In the genomic region with DNA sequence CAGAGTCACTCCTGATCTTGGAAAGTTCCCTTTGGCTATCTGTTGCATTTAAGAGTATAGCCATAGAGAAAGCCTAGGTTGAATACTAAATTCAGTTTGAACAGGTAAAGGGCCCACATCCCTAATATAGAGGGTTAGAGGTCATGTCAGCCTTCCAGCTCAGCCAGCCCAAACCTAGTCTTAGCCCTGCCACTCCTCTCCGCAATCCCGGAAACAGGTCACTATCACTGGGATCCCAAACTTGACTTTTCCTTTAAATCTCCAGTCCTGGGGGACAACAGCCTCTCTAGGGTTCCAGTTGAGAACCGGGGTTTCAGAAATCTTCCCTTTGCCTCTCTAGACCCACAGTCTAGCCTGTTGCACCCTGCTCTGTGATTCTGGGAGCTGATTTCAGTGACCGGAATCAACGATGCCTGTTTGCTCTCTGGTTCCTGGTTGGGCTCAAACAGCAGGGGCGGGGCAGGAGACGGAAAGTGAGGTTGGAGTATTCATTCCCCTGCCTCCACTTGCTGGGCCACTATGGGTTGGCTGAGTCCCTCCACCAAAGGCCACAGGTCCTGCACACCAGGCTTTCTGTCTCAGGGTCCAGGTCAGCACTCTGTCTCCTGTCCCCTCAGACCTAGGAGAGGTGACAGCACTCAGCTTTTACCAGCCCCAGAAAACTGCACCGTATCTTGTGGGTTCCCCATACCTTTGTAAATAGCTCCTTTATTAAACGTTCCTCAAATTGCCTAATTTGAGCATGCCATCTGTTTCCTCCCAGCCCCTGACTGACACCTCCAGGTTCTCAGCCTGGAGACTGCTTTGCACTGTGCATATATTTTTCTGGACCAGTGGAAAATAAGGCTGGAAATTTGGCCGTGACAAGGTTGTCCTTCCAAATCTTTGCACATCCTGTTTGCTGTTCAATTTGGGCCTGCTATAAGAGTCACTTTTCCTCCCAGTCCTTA, we compare ENCODE assay signal across 17 cellular contexts. TPM values are rescaled to one million over a fixed set of nuclear protein-coding genes. Genes with fewer than 3 reads are reported as not detected.
DNase-seq lines count a peak whose midpoint lies in the region; ATAC-seq, FAIRE-seq and TF ChIP-seq lines count a peak whose summit lies in the region.
"Had no signal": no experiment of that assay in that cellular context is flagged by ENCODE, and none has a peak within 500 bp of the region (broad histone marks: within the 10 kb centered on the region; RNA-seq: fewer than 3 reads in every experiment).

No MANE protein-coding gene starts in this region.

- in situ Hi-C loops in G401 (cut with HindIII; ENCODE audit: low sequenced_read_pairs), result no loop called here

- no peak overlapping the region for H3K27ac ChIP-seq in SJCRH30
- H3K27ac ChIP-seq in parathyroid adenoma, result no peak overlapping the region
- H3K27ac ChIP-seq in PC-3 (ENCODE audit: low read length), result no peak overlapping the region
- H3K27ac ChIP-seq: GM23248 had no signal

- DNase-seq in G401 (ENCODE audit: low spot score), result peak; percentile 50
- DNase-seq in SJCRH30, result peak; percentile 7 to 30
- peak; percentile 82 for DNase-seq in cardiac septum (ENCODE audit: low spot score)
- no peak for DNase-seq in stimulated activated CD8-positive, alpha-beta memory T cell treated with anti-CD3 and anti-CD28 coated beads, Interleukin-4, amount 100 ng/mL, for 48 hours
- DNase-seq in PC-3, result no peak
- DNase-seq in H54 (ENCODE audit: insufficient read length, low spot score), result no peak
- no peak for DNase-seq in DMS153 (lab: John Stamatoyannopoulos, UW)
- DNase-seq: central memory CD4-positive, alpha-beta T cell; GM23248; kidney glomerular epithelial cell; NCI-H1092; NCI-H774; occipital lobe; RPMI8226 had no signal

- H3K9me3 ChIP-seq in SJCRH30 (replicated peaks) (no peaks in the 10 kb centered on the region), parathyroid adenoma (ENCODE audit: control insufficient read depth, low read length) (no peaks in the 10 kb centered on the region), PC-3 (ENCODE audit: low read length) (no peaks in the 10 kb centered on the region)

- no peak overlapping the region for H3K4me3 ChIP-seq in SJCRH30
- no peak overlapping the region for H3K4me3 ChIP-seq in parathyroid adenoma (ENCODE audit: low read depth, low read length)
- no peak overlapping the region for H3K4me3 ChIP-seq in PC-3 (ENCODE audit: low read length)
- H3K4me3 ChIP-seq: GM23248 had no signal

- no peaks in the 10 kb centered on the region for H3K9me2 ChIP-seq in PC-3 (replicated peaks; ENCODE audit: low read length)

- TF ChIP-seq POLR2A in H54 (IDR thresholded peaks at IDR 0.05; ENCODE audit: low read depth, low read length), result no peak; the same call in 1 of the 2 replicates

- H3K4me1 ChIP-seq in SJCRH30 (peaks cover 6% of the 10 kb centered on the region; the same call in 1 of the 2 replicates), parathyroid adenoma (peaks cover 37% of the 10 kb centered on the region), PC-3 (ENCODE audit: insufficient read depth, low read length) (peaks cover 24% of the 10 kb centered on the region)

- TF ChIP-seq CTCF in parathyroid adenoma (IDR thresholded peaks at IDR 0.05) (no peak), PC-3 (conservative IDR thresholded peaks at IDR 0.05; ENCODE audit: low read depth, low read length) (no peak)

- POLR2A ChIA-PET in PC-3 (lab: Charles Lee; ENCODE audit: unreplicated experiment), result no interaction called here

- no peaks in the 10 kb centered on the region for H3K36me3 ChIP-seq in SJCRH30
- no peaks in the 10 kb centered on the region for H3K36me3 ChIP-seq in parathyroid adenoma (ENCODE audit: control insufficient read depth, insufficient read depth, low read length)
- H3K36me3 ChIP-seq in PC-3 (ENCODE audit: low read depth, low read length), result no peaks in the 10 kb centered on the region

- peak overlapping the region; percentile 32 for H3K4me2 ChIP-seq in parathyroid adenoma (ENCODE audit: low read length)
- H3K4me2 ChIP-seq in PC-3 (ENCODE audit: low read length), result no peak overlapping the region

- no peaks in the 10 kb centered on the region for H3F3A ChIP-seq in PC-3 (ENCODE audit: low read length, unreplicated experiment)

- H2AFZ ChIP-seq in parathyroid adenoma (peak overlapping the region; percentile 48), PC-3 (ENCODE audit: low read length) (no peak overlapping the region)
- H2AFZ ChIP-seq: GM23248 had no signal

- no peaks in the 10 kb centered on the region for H4K20me1 ChIP-seq in PC-3 (ENCODE audit: low read length)

- CTCF ChIA-PET in PC-3 (lab: Charles Lee), result no interaction called here

- intact Hi-C loops in cardiac septum (cut with DNase I) (no loop called here), PC-3 (cut with micrococcal nuclease) (loop anchor here (5.0 kb wide), 1 partner anchor 42 kb away; no protein-coding TSS in a partner anchor)

- H3K79me2 ChIP-seq in parathyroid adenoma, result no peaks in the 10 kb centered on the region
- H3K79me2 ChIP-seq in PC-3 (ENCODE audit: low read length), result no peaks in the 10 kb centered on the region

- ATAC-seq in PC-3, result no peak
- ATAC-seq: activated T-helper 17 cell treated with anti-CD3 and anti-CD28 coated beads, Interleukin-2, amount 50 U/mL, for 72 hours had no signal

- no peak for FAIRE-seq in H54 (lab: Jason Lieb, UNC)
- FAIRE-seq: endometrium had no signal

- no peaks in the 10 kb centered on the region for H3K27me3 ChIP-seq in SJCRH30
- no peaks in the 10 kb centered on the region for H3K27me3 ChIP-seq in parathyroid adenoma (ENCODE audit: control insufficient read depth, insufficient read depth, low read length)
- H3K27me3 ChIP-seq in PC-3 (ENCODE audit: low read length), result no peaks in the 10 kb centered on the region

- BruUV-seq in PC-3 (replicated peaks; lab: Mats Ljungman, UMichigan), result no TSS peak

- H3K9ac ChIP-seq in parathyroid adenoma, result no peak overlapping the region
- H3K9ac ChIP-seq in PC-3 (ENCODE audit: low read length), result no peak overlapping the region
- H3K9ac ChIP-seq: GM23248 had no signal

RNA-seq across cellular contexts. Expression of a gene that starts 23.7 kb away (rescaled TPM):
- total RNA-seq in G401 (2014; rRNA removed; shearing (Covaris generic)), result 4.0 and 6.6 TPM in 2 replicates
- 8.8 and 10.5 TPM in 2 replicates for total RNA-seq in SJCRH30 (2014; rRNA removed; shearing (Covaris generic))
- total RNA-seq in cardiac septum (187 TPM), PC-3 (2014; rRNA removed) (26.2 and 37.0 TPM in 2 replicates)

Comparison
In these comparisons a context has a peak if more than half of its experiments do, and no peak if none do; other contexts are left out.
1. DNase-seq: peak in G401 (single experiment), SJCRH30 (2 of 2) and cardiac septum (single experiment); none in stimulated activated CD8-positive, alpha-beta memory T cell treated with anti-CD3 and anti-CD28 coated beads, Interleukin-4, amount 100 ng/mL, for 48 hours (single experiment), PC-3 (single experiment), H54 (single experiment) and DMS153 (single experiment).